Comparison of ENCODE assay signal across 13 cellular contexts in genomic region chr21:46665566-46665965, GRCh38.
"Had no signal": no experiment of that assay in that cellular context is flagged by ENCODE, and none has a peak within 500 bp of the region (broad histone marks: within the 10 kb centered on the region; RNA-seq: fewer than 3 reads in every experiment).

No MANE protein-coding gene starts in this region.

- H3K4me3 Mint-ChIP-seq: activated naive CD4-positive, alpha-beta T cell treated with anti-CD3 and anti-CD28 coated beads, Interleukin-2, amount 10 ng/mL, durations not matched to agents 7 days and 5 days had no signal

- H3K36me3 ChIP-seq: ovary had no signal

- H3K4me1 ChIP-seq: breast epithelium had no signal

- H3K4me3 ChIP-seq: breast epithelium, dorsolateral prefrontal cortex, ovary, stomach, thoracic aorta had no signal

- FAIRE-seq: urothelium cell line had no signal

- H3K27ac ChIP-seq: breast epithelium, dorsolateral prefrontal cortex, ovary, stomach, thoracic aorta had no signal

- H3K27ac Mint-ChIP-seq: activated naive CD4-positive, alpha-beta T cell treated with anti-CD3 and anti-CD28 coated beads, Interleukin-2, amount 10 ng/mL, durations not matched to agents 7 days and 5 days had no signal

- H3K9me3 ChIP-seq: breast epithelium, ovary, stomach, thoracic aorta had no signal

- DNase-seq: activated CD4-positive, alpha-beta T cell treated with anti-CD3 and anti-CD28 coated beads, Interleukin-2, amount 50 U/mL, for 4 hours; activated CD8-positive, alpha-beta memory T cell treated with anti-CD3 and anti-CD28 coated beads, Interleukin-2, amount 50 U/mL, for 48 hours; activated naive CD4-positive, alpha-beta T cell treated with anti-CD3 and anti-CD28 coated beads, Interleukin-2, amount 10 ng/mL, durations not matched to agents 7 days and 5 days; dorsolateral prefrontal cortex; glutamatergic neuron; mammary epithelial cell; ovary; stimulated activated CD4-positive, alpha-beta T cell treated with anti-CD3 and anti-CD28 coated beads, Interleukin-4, amount 100 ng/mL, for 1 hour; stimulated activated CD8-positive, alpha-beta memory T cell treated with anti-CD3 and anti-CD28 coated beads, Interleukin-4, amount 100 ng/mL, for 48 hours; stomach had no signal

- H3K27me3 ChIP-seq: breast epithelium, ovary had no signal

- H3K9me3 Mint-ChIP-seq: activated naive CD4-positive, alpha-beta T cell treated with anti-CD3 and anti-CD28 coated beads, Interleukin-2, amount 10 ng/mL, durations not matched to agents 7 days and 5 days had no signal
